ENCODE assay signal across 22 cellular contexts in genomic region chr17:65401581-65401980, GRCh38.
"Had no signal": no experiment of that assay in that cellular context is flagged by ENCODE, and none has a peak within 500 bp of the region (broad histone marks: within the 10 kb centered on the region; RNA-seq: fewer than 3 reads in every experiment).

No MANE protein-coding gene starts in this region.

- ATAC-seq: effector memory CD8-positive, alpha-beta T cell; gastrocnemius medialis; left ventricle myocardium superior; natural killer cell treated with Interleukin-12 subunit alpha and Interleukin-12 subunit beta and Interleukin-15 and Interleukin-18, amount 100 ng/mL, for 72 hours; stimulated activated naive CD8-positive, alpha-beta T cell treated with anti-CD3 and anti-CD28 coated beads, Interleukin-15, Interleukin-2, amounts not matched to agents 100 U/mL and 50 U/mL, for 24 hours; upper lobe of right lung had no signal

- H3K27ac ChIP-seq: brain microvascular endothelial cell, esophagus muscularis mucosa, gastrocnemius medialis, prostate gland, right atrium auricular region, upper lobe of right lung had no signal

- H3K9me3 ChIP-seq: esophagus muscularis mucosa, gastrocnemius medialis, prostate gland, right atrium auricular region, upper lobe of right lung had no signal

- H3K4me1 ChIP-seq: esophagus muscularis mucosa, prostate gland, right atrium auricular region, upper lobe of right lung had no signal

- H3K4me3 ChIP-seq: esophagus muscularis mucosa, gastrocnemius medialis, prostate gland, right atrium auricular region, upper lobe of right lung had no signal

- H3K27me3 ChIP-seq: brain microvascular endothelial cell, gastrocnemius medialis, right atrium auricular region, upper lobe of right lung had no signal

- H3K36me3 ChIP-seq: brain microvascular endothelial cell, esophagus muscularis mucosa, gastrocnemius medialis, prostate gland, right atrium auricular region, upper lobe of right lung had no signal

- DNase-seq: activated CD4-positive, alpha-beta memory T cell treated with anti-CD3 and anti-CD28 coated beads, Interleukin-2, amount 10 ng/mL, durations not matched to agents 7 days and 5 days; activated CD4-positive, alpha-beta T cell treated with anti-CD3 and anti-CD28 coated beads for 48 hours; activated CD4-positive, CD25-positive, alpha-beta regulatory T cell; activated gamma-delta T cell; activated T-cell treated with anti-CD3 and anti-CD28 coated beads for 4 hours; aorta; brain microvascular endothelial cell; caudate nucleus; effector memory CD8-positive, alpha-beta T cell; gastrocnemius medialis; hippocampal formation; left ventricle myocardium superior; mammary epithelial cell; midbrain; stimulated activated CD4-positive, alpha-beta T cell treated with anti-CD3 and anti-CD28 coated beads, Interleukin-4, amount 100 ng/mL, for 4 hours; stimulated activated naive CD8-positive, alpha-beta T cell treated with anti-CD3 and anti-CD28 coated beads, Interleukin-15, Interleukin-2, amounts not matched to agents 100 U/mL and 50 U/mL, for 24 hours; T1000; upper lobe of right lung had no signal
